ENCODE assay signal across 18 cellular contexts in the genomic region with DNA sequence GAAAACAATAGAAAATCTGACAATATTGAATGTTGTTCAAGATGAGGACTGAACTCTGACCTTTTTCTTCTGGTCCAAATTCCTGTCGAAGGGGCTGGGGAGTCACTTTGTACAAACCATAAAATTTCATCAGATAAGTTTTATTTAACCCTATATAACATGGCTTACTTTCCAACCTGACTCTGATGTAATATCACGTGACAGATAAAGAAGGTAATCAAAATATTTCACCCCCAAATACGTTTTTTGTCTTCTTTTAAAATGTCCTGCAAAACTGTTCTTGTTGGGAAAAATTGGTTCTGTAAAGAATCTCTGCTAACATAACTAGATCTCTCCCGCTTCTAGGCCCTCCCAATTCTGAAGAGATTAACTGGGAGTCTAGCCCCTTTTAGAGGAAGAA.
A peak's percentile ranks its signal among the peaks of the same experiment; 100 is the strongest.
DNase-seq lines count a peak whose midpoint lies in the region; ATAC-seq and TF ChIP-seq lines count a peak whose summit lies in the region.
"Had no signal": no experiment of that assay in that cellular context is flagged by ENCODE, and none has a peak within 500 bp of the region (broad histone marks: within the 10 kb centered on the region; RNA-seq: fewer than 3 reads in every experiment).

No MANE protein-coding gene starts in this region.

- H3K36me3 Mint-ChIP-seq in activated CD4-positive, alpha-beta T cell treated with anti-CD3 and anti-CD28 coated beads, Interleukin-2, amount 10 ng/mL, durations not matched to agents 24 days and 14 days (ENCODE audit: low read depth): peaks cover 22% of the 10 kb centered on the region

- peaks cover 29% of the 10 kb centered on the region for H3K4me1 Mint-ChIP-seq in activated CD4-positive, alpha-beta T cell treated with anti-CD3 and anti-CD28 coated beads, Interleukin-2, amount 10 ng/mL, durations not matched to agents 24 days and 14 days

- peaks cover 48% of the 10 kb centered on the region for H3K4me1 ChIP-seq in OCI-LY3 (ENCODE audit: low read length)
- H3K4me1 ChIP-seq: A549 had no signal

- intact Hi-C loops in activated CD4-positive, alpha-beta T cell treated with anti-CD3 and anti-CD28 coated beads, Interleukin-2, amount 10 ng/mL, durations not matched to agents 24 days and 14 days (cut with micrococcal nuclease): loop anchor here (5.0 kb wide), 1 partner anchor 181 kb away; no protein-coding TSS in a partner anchor

- no peaks in the 10 kb centered on the region for H3K79me2 ChIP-seq in OCI-LY3 (ENCODE audit: low read length)

- peaks cover 24% of the 10 kb centered on the region for H3K9me3 Mint-ChIP-seq in activated CD4-positive, alpha-beta T cell treated with anti-CD3 and anti-CD28 coated beads, Interleukin-2, amount 10 ng/mL, durations not matched to agents 24 days and 14 days

- H3K9ac ChIP-seq in OCI-LY3 (ENCODE audit: low read length): no peak overlapping the region

- H3K4me2 ChIP-seq in OCI-LY3 (ENCODE audit: low read length): no peak overlapping the region
- H3K4me2 ChIP-seq: A549 had no signal

- no peaks in the 10 kb centered on the region for H3K27me3 ChIP-seq in OCI-LY3 (ENCODE audit: low read depth, low read length)

- TF ChIP-seq CTCF in OCI-LY3 (IDR thresholded peaks at IDR 0.05; ENCODE audit: low read depth, low read length): no peak

- H3K4me3 Mint-ChIP-seq in activated CD4-positive, alpha-beta T cell treated with anti-CD3 and anti-CD28 coated beads, Interleukin-2, amount 10 ng/mL, durations not matched to agents 24 days and 14 days: no peak overlapping the region
- H3K4me3 Mint-ChIP-seq: CD4-positive, alpha-beta T cell had no signal

- H3K27ac ChIP-seq in OCI-LY3 (ENCODE audit: low read length): peak overlapping the region; percentile 93; the same call in 1 of the 2 replicates
- H3K27ac ChIP-seq: 22Rv1, A549, C4-2B had no signal

- no peak overlapping the region for H3K4me3 ChIP-seq in OCI-LY3 (ENCODE audit: low read length)
- H3K4me3 ChIP-seq: A549 had no signal

- H4K20me1 ChIP-seq in OCI-LY3 (ENCODE audit: insufficient read depth, low read length): no peaks in the 10 kb centered on the region

- H3K9me3 ChIP-seq in OCI-LY3 (ENCODE audit: insufficient read depth, low read length): peaks cover 15% of the 10 kb centered on the region

- H2AFZ ChIP-seq in OCI-LY3 (ENCODE audit: low read depth, low read length): 0 out of 2 replicates have a peak overlapping the region, but pooled peaks have one; percentile 6

- peaks cover 34% of the 10 kb centered on the region for H3K36me3 ChIP-seq in OCI-LY3 (replicated peaks; ENCODE audit: low read depth, low read length)

- H3K27ac Mint-ChIP-seq in activated CD4-positive, alpha-beta T cell treated with anti-CD3 and anti-CD28 coated beads, Interleukin-2, amount 10 ng/mL, durations not matched to agents 24 days and 14 days: peak overlapping the region; percentile 41
- H3K27ac Mint-ChIP-seq: CD4-positive, alpha-beta T cell had no signal

- H3K27me3 Mint-ChIP-seq in activated CD4-positive, alpha-beta T cell treated with anti-CD3 and anti-CD28 coated beads, Interleukin-2, amount 10 ng/mL, durations not matched to agents 24 days and 14 days: no peaks in the 10 kb centered on the region
- H3K27me3 Mint-ChIP-seq: CD4-positive, alpha-beta T cell had no signal

- ATAC-seq in HG03432 (IDR thresholded peaks at IDR 0.05; ENCODE audit: unreplicated experiment): no peak
- ATAC-seq: A549 had no signal

- DNase-seq in activated CD4-positive, alpha-beta T cell treated with anti-CD3 and anti-CD28 coated beads, Interleukin-2, amount 10 ng/mL, durations not matched to agents 24 days and 14 days: no peak
- DNase-seq in activated CD4-positive, alpha-beta T cell treated with anti-CD3 and anti-CD28 coated beads, Interleukin-2, amount 50 U/mL, for 48 hours: no peak
- DNase-seq in NCI-H524 treated with DMSO at 0.1 percent for 48 hours (lab: John Stamatoyannopoulos, UW): peak; percentile 3
- peak; percentile 36 to 42 for DNase-seq in dermis microvascular lymphatic vessel endothelial cell (ENCODE audit: low read depth in 2 of 2)
- no peak for DNase-seq in NCI-H1105 treated with DMSO at 0.1 percent for 48 hours (lab: John Stamatoyannopoulos, UW)
- DNase-seq in stimulated activated naive CD4-positive, alpha-beta T cell (lab: John Stamatoyannopoulos, UW): no peak
- DNase-seq: AML-193; CD4-positive, alpha-beta T cell; DMS153; DMS79; GDM1; GOT3; H7 had no signal

Comparison
In these comparisons a context has a peak if more than half of its experiments do, and no peak if none do; other contexts are left out.
1. DNase-seq: peak in NCI-H524 treated with DMSO at 0.1 percent for 48 hours (single experiment) and dermis microvascular lymphatic vessel endothelial cell (2 of 2); none in activated CD4-positive, alpha-beta T cell treated with anti-CD3 and anti-CD28 coated beads, Interleukin-2, amount 10 ng/mL, durations not matched to agents 24 days and 14 days (single experiment), activated CD4-positive, alpha-beta T cell treated with anti-CD3 and anti-CD28 coated beads, Interleukin-2, amount 50 U/mL, for 48 hours (0 of 2), NCI-H1105 treated with DMSO at 0.1 percent for 48 hours (single experiment) and stimulated activated naive CD4-positive, alpha-beta T cell (0 of 6).